ENCODE assay signal across 1 cellular context in the genomic region with DNA sequence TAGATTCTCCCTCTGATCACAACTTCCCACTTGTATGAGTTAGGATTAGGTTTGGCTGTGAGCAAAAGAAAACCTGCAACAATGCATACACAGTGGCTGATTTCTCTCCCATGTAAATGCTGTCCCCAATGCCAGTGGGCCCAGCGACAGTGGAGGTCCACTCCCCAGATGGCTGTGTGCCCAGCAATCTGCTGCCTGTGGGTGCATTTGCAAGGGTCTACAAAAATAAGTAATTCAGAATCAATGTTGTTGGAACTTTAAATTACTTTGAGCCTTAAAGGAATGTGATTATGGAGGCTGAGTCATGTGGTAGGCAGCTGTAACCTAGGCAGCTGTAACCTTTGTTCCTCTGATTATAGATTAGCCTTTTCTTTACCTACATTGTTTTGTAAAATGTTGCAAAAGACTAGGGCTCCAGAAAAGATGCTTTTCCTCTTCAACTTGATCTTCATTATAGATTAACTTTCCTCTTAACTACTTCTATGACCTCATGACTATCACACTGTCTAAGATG.
TF ChIP-seq lines count a peak whose summit lies in the region.

No MANE protein-coding gene starts in this region.

TF ChIP-seq in endothelial cell of umbilical vein, 7 proteins besides CTCF, POLR2A, EP300 and RAD21:
- TF ChIP-seq JUN (IDR thresholded peaks at IDR 0.05; ENCODE audit: borderline replicate concordance, insufficient read depth, insufficient read length, low read depth), result no peak
- TF ChIP-seq, protein P1, sequence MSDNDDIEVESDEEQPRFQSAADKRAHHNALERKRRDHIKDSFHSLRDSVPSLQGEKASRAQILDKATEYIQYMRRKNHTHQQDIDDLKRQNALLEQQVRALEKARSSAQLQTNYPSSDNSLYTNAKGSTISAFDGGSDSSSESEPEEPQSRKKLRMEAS (IDR thresholded peaks at IDR 0.05; ENCODE audit: insufficient read depth, insufficient read length), result no peak
- no peak for TF ChIP-seq MYC (IDR thresholded peaks at IDR 0.05; ENCODE audit: low read depth, low read length)
- no peak for TF ChIP-seq FOS (IDR thresholded peaks at IDR 0.05; ENCODE audit: borderline replicate concordance, insufficient read depth, low read length)
- TF ChIP-seq EZH2 (IDR thresholded peaks at IDR 0.05; ENCODE audit: borderline replicate concordance, low read depth, low read length, severe bottlenecking), result no peak
- TF ChIP-seq GATA2 (IDR thresholded peaks at IDR 0.05; ENCODE audit: insufficient read depth, insufficient read length, low read depth, low read length), result no peak
- no peak for TF ChIP-seq POLR2AphosphoS5 (IDR thresholded peaks at IDR 0.05; ENCODE audit: insufficient read depth, low read depth, low read length)
